ENCODE assay signal across 9 cellular contexts in the genomic region with DNA sequence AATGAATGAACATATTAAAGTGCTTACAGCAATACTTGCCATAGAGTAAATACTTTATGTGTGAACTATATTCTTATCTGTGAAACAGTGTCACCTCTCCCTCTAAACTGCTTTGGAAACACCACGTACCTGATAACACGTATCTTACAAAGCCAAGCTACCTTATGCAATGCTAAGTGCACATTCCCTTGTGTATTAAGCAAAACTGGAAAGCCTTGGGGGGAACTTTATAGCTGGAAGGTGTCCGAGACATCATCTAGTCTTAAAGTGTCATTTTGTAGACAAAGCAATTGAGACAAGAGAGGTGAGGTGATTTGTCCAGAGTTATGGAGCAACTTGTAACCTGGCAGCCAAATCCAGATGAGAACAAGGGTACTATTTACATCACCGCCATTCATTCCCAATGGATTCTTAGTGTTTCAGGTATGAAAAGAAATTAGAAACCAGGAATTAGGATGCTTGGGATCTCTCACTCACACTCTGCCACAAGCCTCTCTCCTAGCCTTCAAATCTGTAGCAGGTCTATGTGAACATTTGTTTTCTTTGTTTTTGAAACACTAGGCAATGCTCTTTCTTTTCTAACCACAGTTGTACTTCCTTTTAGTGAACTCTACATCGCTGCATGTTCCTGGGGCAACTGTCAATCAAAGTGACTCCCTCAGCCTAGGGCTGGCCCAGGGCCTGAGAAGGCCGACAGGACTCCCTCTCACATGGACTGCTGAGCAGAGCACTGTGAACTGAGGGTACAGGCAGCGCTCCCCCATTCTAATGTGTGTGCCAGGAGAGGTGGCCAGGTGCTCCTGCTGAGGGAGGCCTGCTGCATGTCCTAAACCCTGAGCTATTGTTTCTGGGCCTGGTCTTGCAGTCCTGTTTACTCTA. TPM values are rescaled to one million over a fixed set of nuclear protein-coding genes. Genes with fewer than 3 reads are reported as not detected.
DNase-seq lines count a peak whose midpoint lies in the region; ATAC-seq and TF ChIP-seq lines count a peak whose summit lies in the region.
"Had no signal": no experiment of that assay in that cellular context is flagged by ENCODE, and none has a peak within 500 bp of the region (broad histone marks: within the 10 kb centered on the region; RNA-seq: fewer than 3 reads in every experiment).

No MANE protein-coding gene starts in this region.

- peaks cover 2% of the 10 kb centered on the region for H3K4me1 ChIP-seq in thymus (ENCODE audit: control insufficient read depth, insufficient read depth, low read length)
- H3K4me1 ChIP-seq: vagina had no signal

- no peak for DNase-seq in NCI-H1694 (lab: John Stamatoyannopoulos, UW)
- DNase-seq in NCI-H2029 treated with DMSO at 0.1 percent for 48 hours (lab: John Stamatoyannopoulos, UW) = no peak
- DNase-seq in NCI-H1105 (lab: John Stamatoyannopoulos, UW) = no peak

- peak overlapping the region; percentile 61 for H3K27ac ChIP-seq in thymus (ENCODE audit: low read depth)
- H3K27ac ChIP-seq: vagina had no signal

- ATAC-seq in HG02610 (IDR thresholded peaks at IDR 0.05; ENCODE audit: unreplicated experiment) = peak; percentile 68
- peak; percentile 80 for ATAC-seq in HG03521 (IDR thresholded peaks at IDR 0.05; ENCODE audit: unreplicated experiment)
- ATAC-seq: Right ventricle myocardium inferior had no signal

- no peak overlapping the region for H3K4me3 ChIP-seq in thymus (ENCODE audit: low read length)
- H3K4me3 ChIP-seq: vagina had no signal

- 73% methylated on average over 7 of the region's 7 CpGs for WGBS in thymus

- peak; percentile 54 for TF ChIP-seq POLR2A in GM19193 (IDR thresholded peaks at IDR 0.05; ENCODE audit: extremely low read depth, insufficient read depth, insufficient read length)

- H3K27me3 ChIP-seq in thymus (ENCODE audit: control insufficient read depth, insufficient read depth) = no peaks in the 10 kb centered on the region
- H3K27me3 ChIP-seq: vagina had no signal

- H3K36me3 ChIP-seq in thymus (ENCODE audit: control insufficient read depth, insufficient read depth) = no peaks in the 10 kb centered on the region
- H3K36me3 ChIP-seq: vagina had no signal

- no peaks in the 10 kb centered on the region for H3K9me3 ChIP-seq in thymus (ENCODE audit: control insufficient read depth)
- H3K9me3 ChIP-seq: vagina had no signal

RNA-seq across cellular contexts. Expression of a gene that starts 13.9 kb away (rescaled TPM):
- polyA plus RNA-seq in thymus = 15.2 TPM
